Comparison of ENCODE assay signal across 26 cellular contexts in the genomic region with DNA sequence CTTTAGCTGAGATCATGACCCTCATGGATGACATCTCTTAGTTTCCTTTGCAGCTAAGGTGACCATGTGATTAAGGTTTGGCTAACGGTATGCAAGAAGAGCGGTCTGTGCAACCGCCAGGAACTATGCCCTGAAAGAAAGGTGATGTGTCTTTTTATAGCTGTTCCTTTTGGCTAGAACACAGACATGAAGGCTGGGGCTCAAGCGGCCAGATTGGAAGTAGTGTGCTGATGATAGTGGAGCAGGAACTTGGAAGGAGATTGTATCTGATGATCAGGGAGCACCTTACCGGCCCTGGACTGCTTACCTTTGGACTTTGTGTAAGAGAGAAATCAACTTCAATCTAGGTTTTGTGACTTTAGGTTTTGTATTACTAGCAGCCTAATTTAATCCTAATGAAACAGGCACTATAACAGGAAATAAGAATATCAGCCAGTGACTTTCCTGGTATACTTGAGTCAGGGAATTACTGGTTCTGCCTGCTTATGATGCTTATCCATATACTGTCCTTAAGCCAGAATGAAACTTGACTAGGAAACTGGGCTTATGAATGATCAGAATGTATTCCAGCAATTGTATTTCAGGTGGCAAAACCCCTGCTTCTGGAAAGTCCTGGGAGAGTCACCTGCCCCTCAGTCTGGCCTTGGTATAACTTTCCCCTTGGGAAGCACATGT.
DNase-seq lines count a peak whose midpoint lies in the region; ATAC-seq and TF ChIP-seq lines count a peak whose summit lies in the region.
"Had no signal": no experiment of that assay in that cellular context is flagged by ENCODE, and none has a peak within 500 bp of the region (broad histone marks: within the 10 kb centered on the region; RNA-seq: fewer than 3 reads in every experiment).

No MANE protein-coding gene starts in this region.

- H3K36me3 ChIP-seq in right atrium auricular region (no peaks in the 10 kb centered on the region), heart right ventricle (no peaks in the 10 kb centered on the region)
- H3K36me3 ChIP-seq: BLaER1 treated with 17β-estradiol and CSF1 and Interleukin-3, amounts not matched to agents 10 nM and 100 nM; MG63; Peyer's patch had no signal

- peak; percentile 93 for ATAC-seq in Right ventricle myocardium superior (ENCODE audit: poor library complexity)
- peak in 5 of 8 donors; percentile 49 to 93 (median 78) for ATAC-seq in heart right ventricle
- ATAC-seq in effector memory CD8-positive, alpha-beta T cell (replicated peaks), result no peak
- ATAC-seq in activated T-helper 17 cell treated with anti-CD3 and anti-CD28 coated beads, Interleukin-2, amount 50 U/mL, for 72 hours (replicated peaks), result no peak
- ATAC-seq: GM12878 had no signal

- intact Hi-C loops in Right ventricle myocardium superior (cut with DNase I), result no loop called here
- intact Hi-C loops in heart right ventricle (cut with DNase I), result loop anchor here in 1 of 10 donors (10.0 kb wide), 1 partner anchor 160 kb away; a partner anchor contains a TSS
- intact Hi-C loops in activated naive CD4-positive, alpha-beta T cell treated with anti-CD3 and anti-CD28 coated beads for 36 hours (cut with micrococcal nuclease), result no loop called here

- DNase-seq in Right ventricle myocardium superior (no peak), right atrium auricular region (ENCODE audit: low spot score) (no peak), heart right ventricle (no peak), pons (ENCODE audit: low spot score) (peak; percentile 15)
- DNase-seq in activated CD4-positive, alpha-beta T cell treated with anti-CD3 and anti-CD28 coated beads for 48 hours, result no peak
- no peak for DNase-seq in effector memory CD8-positive, alpha-beta T cell
- no peak for DNase-seq in activated naive CD4-positive, alpha-beta T cell treated with anti-CD3 and anti-CD28 coated beads for 36 hours
- DNase-seq: 8988T; Caco-2; CD4-positive, alpha-beta memory T cell; DMS 273 treated with DMSO at 0.1 percent for 48 hours; DMS79 treated with DMSO at 0.1 percent for 48 hours; H9; HFFc6; Kasumi-1; MG63; NCI-H1417; NCI-H1694 treated with DMSO at 0.1 percent for 48 hours; NCI-H2081 treated with DMSO at 0.1 percent for 48 hours; NCI-H2171 treated with DMSO at 0.1 percent for 48 hours; NCI-H524 treated with DMSO at 0.1 percent for 48 hours; NCI-H82 had no signal

- H3K4me1 Mint-ChIP-seq in effector memory CD8-positive, alpha-beta T cell (ENCODE audit: low read depth in 2 of 2), result no peaks in the 10 kb centered on the region
- H3K4me1 Mint-ChIP-seq in activated naive CD4-positive, alpha-beta T cell treated with anti-CD3 and anti-CD28 coated beads for 36 hours (ENCODE audit: low read depth), result no peaks in the 10 kb centered on the region
- no peaks in the 10 kb centered on the region for H3K4me1 Mint-ChIP-seq in activated T-helper 17 cell treated with anti-CD3 and anti-CD28 coated beads, Interleukin-2, amount 50 U/mL, for 72 hours

- no peaks in the 10 kb centered on the region for H3K9me3 ChIP-seq in right atrium auricular region
- no peaks in the 10 kb centered on the region for H3K9me3 ChIP-seq in heart right ventricle
- H3K9me3 ChIP-seq: Caco-2, MG63, Peyer's patch had no signal

- H3K27me3 ChIP-seq in right atrium auricular region, result no peaks in the 10 kb centered on the region
- H3K27me3 ChIP-seq in heart right ventricle, result no peaks in the 10 kb centered on the region
- H3K27me3 ChIP-seq: BLaER1 treated with 17β-estradiol and CSF1 and Interleukin-3, amounts not matched to agents 10 nM and 100 nM; MG63; Peyer's patch had no signal

- H3K27ac ChIP-seq in right atrium auricular region, result no peak overlapping the region
- peak overlapping the region in 1 of 10 donors; percentile 34 for H3K27ac ChIP-seq in heart right ventricle
- H3K27ac ChIP-seq: BLaER1 treated with 17β-estradiol and CSF1 and Interleukin-3, amounts not matched to agents 10 nM and 100 nM; Peyer's patch had no signal

- no peak for TF ChIP-seq CTCF in right atrium auricular region (IDR thresholded peaks at IDR 0.05)
- TF ChIP-seq CTCF in heart right ventricle (IDR thresholded peaks at IDR 0.05), result no peak

- 45 to 51% methylated on average over 5 of the region's 5 CpGs for WGBS in heart right ventricle, 2 donors

- H3K4me3 Mint-ChIP-seq in effector memory CD8-positive, alpha-beta T cell, result no peak overlapping the region
- H3K4me3 Mint-ChIP-seq in activated naive CD4-positive, alpha-beta T cell treated with anti-CD3 and anti-CD28 coated beads for 36 hours, result no peak overlapping the region
- no peak overlapping the region for H3K4me3 Mint-ChIP-seq in activated T-helper 17 cell treated with anti-CD3 and anti-CD28 coated beads, Interleukin-2, amount 50 U/mL, for 72 hours
- H3K4me3 Mint-ChIP-seq: H9, HFFc6 had no signal

- H3K4me3 ChIP-seq in right atrium auricular region (no peak overlapping the region), heart right ventricle (no peak overlapping the region)
- H3K4me3 ChIP-seq: BLaER1 treated with 17β-estradiol and CSF1 and Interleukin-3, amounts not matched to agents 10 nM and 100 nM; GM12878; MG63; Peyer's patch had no signal

- peaks cover 21 to 28% of the 10 kb centered on the region in 2 donors for H3K27me3 Mint-ChIP-seq in effector memory CD8-positive, alpha-beta T cell
- no peaks in the 10 kb centered on the region for H3K27me3 Mint-ChIP-seq in activated naive CD4-positive, alpha-beta T cell treated with anti-CD3 and anti-CD28 coated beads for 36 hours (ENCODE audit: low read depth)
- no peaks in the 10 kb centered on the region for H3K27me3 Mint-ChIP-seq in activated T-helper 17 cell treated with anti-CD3 and anti-CD28 coated beads, Interleukin-2, amount 50 U/mL, for 72 hours

- H3K4me1 ChIP-seq in right atrium auricular region (no peaks in the 10 kb centered on the region), heart right ventricle (peaks cover 0 to 10% (median 0%) of the 10 kb centered on the region in 9 donors)
- H3K4me1 ChIP-seq: BLaER1 treated with 17β-estradiol and CSF1 and Interleukin-3, amounts not matched to agents 10 nM and 100 nM had no signal

- H3K9me3 Mint-ChIP-seq in effector memory CD8-positive, alpha-beta T cell, result no peaks in the 10 kb centered on the region
- no peaks in the 10 kb centered on the region for H3K9me3 Mint-ChIP-seq in activated naive CD4-positive, alpha-beta T cell treated with anti-CD3 and anti-CD28 coated beads for 36 hours
- H3K9me3 Mint-ChIP-seq in activated T-helper 17 cell treated with anti-CD3 and anti-CD28 coated beads, Interleukin-2, amount 50 U/mL, for 72 hours, result no peaks in the 10 kb centered on the region
- H3K9me3 Mint-ChIP-seq: H9, HFFc6 had no signal

- CTCF ChIA-PET in activated naive CD4-positive, alpha-beta T cell treated with anti-CD3 and anti-CD28 coated beads for 36 hours (lab: Charles Lee), result no interaction called here

- no peaks in the 10 kb centered on the region for H3K36me3 Mint-ChIP-seq in effector memory CD8-positive, alpha-beta T cell (ENCODE audit: insufficient read depth)
- no peaks in the 10 kb centered on the region for H3K36me3 Mint-ChIP-seq in activated naive CD4-positive, alpha-beta T cell treated with anti-CD3 and anti-CD28 coated beads for 36 hours (ENCODE audit: low read depth)
- no peaks in the 10 kb centered on the region for H3K36me3 Mint-ChIP-seq in activated T-helper 17 cell treated with anti-CD3 and anti-CD28 coated beads, Interleukin-2, amount 50 U/mL, for 72 hours (ENCODE audit: low read depth)
- H3K36me3 Mint-ChIP-seq: CD4-positive, alpha-beta memory T cell had no signal

- H3K27ac Mint-ChIP-seq in effector memory CD8-positive, alpha-beta T cell, result no peak overlapping the region
- H3K27ac Mint-ChIP-seq in activated naive CD4-positive, alpha-beta T cell treated with anti-CD3 and anti-CD28 coated beads for 36 hours, result no peak overlapping the region
- H3K27ac Mint-ChIP-seq in activated T-helper 17 cell treated with anti-CD3 and anti-CD28 coated beads, Interleukin-2, amount 50 U/mL, for 72 hours, result no peak overlapping the region
- H3K27ac Mint-ChIP-seq: CD4-positive, alpha-beta memory T cell; H9; HFFc6 had no signal

Comparison
In these comparisons a context has a peak if more than half of its experiments do, and no peak if none do; other contexts are left out.
1. ATAC-seq: peak in Right ventricle myocardium superior (single experiment) and heart right ventricle (5 of 8); none in effector memory CD8-positive, alpha-beta T cell (single experiment) and activated T-helper 17 cell treated with anti-CD3 and anti-CD28 coated beads, Interleukin-2, amount 50 U/mL, for 72 hours (single experiment).